Comparison of ENCODE assay signal across 24 cellular contexts in the genomic region with DNA sequence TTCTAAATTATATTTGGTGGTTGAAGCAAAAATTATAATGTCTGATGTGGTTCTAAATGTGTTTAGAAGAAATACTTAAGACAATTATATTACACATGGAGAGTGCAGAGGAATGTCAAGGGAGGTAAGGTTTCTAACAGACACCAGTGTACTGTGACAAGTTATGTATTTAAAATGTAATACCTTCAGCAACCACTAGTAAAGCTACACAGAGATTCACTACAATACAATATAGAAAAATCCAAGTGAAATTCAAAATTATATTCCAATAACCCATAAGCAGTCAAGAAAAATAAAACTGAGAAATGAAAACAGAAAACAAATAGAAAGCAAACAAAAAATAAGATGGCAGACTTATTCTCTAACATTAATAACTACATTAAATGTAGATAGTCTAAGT.
DNase-seq lines count a peak whose midpoint lies in the region; ATAC-seq, FAIRE-seq and TF ChIP-seq lines count a peak whose summit lies in the region.
"Had no signal": no experiment of that assay in that cellular context is flagged by ENCODE, and none has a peak within 500 bp of the region (broad histone marks: within the 10 kb centered on the region; RNA-seq: fewer than 3 reads in every experiment).

No MANE protein-coding gene starts in this region.

- H3K36me3 Mint-ChIP-seq in progenitor cell of endocrine pancreas (ENCODE audit: insufficient read depth): no peaks in the 10 kb centered on the region
- H3K36me3 Mint-ChIP-seq: activated naive CD8-positive, alpha-beta T cell treated with anti-CD3 and anti-CD28 coated beads, Interleukin-2, amount 10 ng/mL, durations not matched to agents 7 days and 5 days; brain; immature natural killer cell; naive thymus-derived CD4-positive, alpha-beta T cell had no signal

- RAD21 ChIA-PET in GM12878 (lab: Charles Lee; ENCODE audit: unreplicated experiment): no interaction called here

- peaks cover 17% of the 10 kb centered on the region for H3K27me3 Mint-ChIP-seq in progenitor cell of endocrine pancreas
- H3K27me3 Mint-ChIP-seq: activated naive CD8-positive, alpha-beta T cell treated with anti-CD3 and anti-CD28 coated beads, Interleukin-2, amount 10 ng/mL, durations not matched to agents 7 days and 5 days; naive thymus-derived CD4-positive, alpha-beta T cell had no signal

- TF ChIP-seq EP300 in GM12878 (IDR thresholded peaks at IDR 0.05; ENCODE audit: borderline replicate concordance in 1 of 2, control insufficient read depth in 1 of 2, low read depth in 2 of 2, low read length in 2 of 2) (no peak), ovary (IDR thresholded peaks at IDR 0.05) (no peak)

- ATAC-seq in GM21526 (IDR thresholded peaks at IDR 0.05; ENCODE audit: low FRiP score, unreplicated experiment) (peak; percentile 67), HG03442 (IDR thresholded peaks at IDR 0.05; ENCODE audit: unreplicated experiment) (peak; percentile 60), GM12878 (peak; percentile 49; the same call in 1 of the 3 replicates), heart left ventricle (no peak)
- ATAC-seq: naive thymus-derived CD4-positive, alpha-beta T cell; psoas muscle had no signal

- no peaks in the 10 kb centered on the region for H3K36me3 ChIP-seq in GM12878 (ENCODE audit: control insufficient read depth in 2 of 2, insufficient read depth in 2 of 2, low read length in 1 of 2)
- H3K36me3 ChIP-seq in MG63: no peaks in the 10 kb centered on the region
- no peaks in the 10 kb centered on the region for H3K36me3 ChIP-seq in ovary
- no peaks in the 10 kb centered on the region for H3K36me3 ChIP-seq in heart left ventricle
- H3K36me3 ChIP-seq: BLaER1, upper lobe of left lung had no signal

- peaks cover 3% of the 10 kb centered on the region for H3K9me3 Mint-ChIP-seq in progenitor cell of endocrine pancreas (ENCODE audit: low read depth)
- H3K9me3 Mint-ChIP-seq: brain had no signal

- H3K27ac ChIP-seq in GM12878 (ENCODE audit: control insufficient read depth, insufficient read depth) (no peak overlapping the region), ovary (no peak overlapping the region), heart left ventricle (no peak overlapping the region)
- H3K27ac ChIP-seq: BLaER1, epithelial cell of prostate, psoas muscle, upper lobe of left lung had no signal

- no peak overlapping the region for H2AFZ ChIP-seq in GM12878 (ENCODE audit: control insufficient read depth, low read depth, low read length)

- CTCF ChIA-PET in GM12878 (lab: Yijun Ruan, JAX): no interaction called here

- no peak overlapping the region for H3K27ac Mint-ChIP-seq in progenitor cell of endocrine pancreas
- H3K27ac Mint-ChIP-seq: activated naive CD8-positive, alpha-beta T cell treated with anti-CD3 and anti-CD28 coated beads, Interleukin-2, amount 10 ng/mL, durations not matched to agents 7 days and 5 days; immature natural killer cell; naive thymus-derived CD4-positive, alpha-beta T cell; T-helper 2 cell treated with Interferon-gamma antibody and Interleukin-4, amounts not matched to agents 5 μg/mL and 100 μg/mL, for 36 hours had no signal

- H3K4me3 ChIP-seq in GM12878 (no peak overlapping the region), MG63 (no peak overlapping the region), ovary (no peak overlapping the region), heart left ventricle (no peak overlapping the region)
- H3K4me3 ChIP-seq: BLaER1, lung, psoas muscle, upper lobe of left lung had no signal

- no peak for TF ChIP-seq POLR2A in GM12878 (IDR thresholded peaks at IDR 0.05; ENCODE audit: low read depth, low read length)
- TF ChIP-seq POLR2A in ovary (IDR thresholded peaks at IDR 0.05): no peak
- TF ChIP-seq POLR2A in heart left ventricle (IDR thresholded peaks at IDR 0.05): no peak

- no peak overlapping the region for H3K9ac ChIP-seq in GM12878 (ENCODE audit: control insufficient read depth, insufficient read depth, low read length)
- H3K9ac ChIP-seq: BLaER1 had no signal

- H3K27me3 ChIP-seq in GM12878 (replicated peaks in 1 of 2; ENCODE audit: control insufficient read depth in 2 of 2, insufficient read depth in 2 of 2, low read length in 1 of 2) (no peaks in the 10 kb centered on the region), MG63 (no peaks in the 10 kb centered on the region), ovary (no peaks in the 10 kb centered on the region), heart left ventricle (no peaks in the 10 kb centered on the region)
- H3K27me3 ChIP-seq: BLaER1, upper lobe of left lung had no signal

- no TSS peak for BruUV-seq in GM12878 (replicated peaks; lab: Mats Ljungman, UMichigan)

- in situ Hi-C loops in GM12878 (cut with MboI): no loop called here

- SMC1A ChIA-PET in GM12878 (lab: Charles Lee; ENCODE audit: uncharacterized antibody, unreplicated experiment): no interaction called here

- H3K4me1 ChIP-seq in GM12878 (ENCODE audit: control insufficient read depth, insufficient read depth, low read length) (no peaks in the 10 kb centered on the region), ovary (ENCODE audit: insufficient read depth) (no peaks in the 10 kb centered on the region), heart left ventricle (no peaks in the 10 kb centered on the region)
- H3K4me1 ChIP-seq: BLaER1, psoas muscle, upper lobe of left lung had no signal

- H3K4me1 Mint-ChIP-seq in progenitor cell of endocrine pancreas (ENCODE audit: low read depth): no peaks in the 10 kb centered on the region
- H3K4me1 Mint-ChIP-seq: activated naive CD8-positive, alpha-beta T cell treated with anti-CD3 and anti-CD28 coated beads, Interleukin-2, amount 10 ng/mL, durations not matched to agents 7 days and 5 days; brain; immature natural killer cell; naive thymus-derived CD4-positive, alpha-beta T cell had no signal

- TF ChIP-seq RAD21 in GM12878 (IDR thresholded peaks at IDR 0.05; ENCODE audit: insufficient read depth, low read depth, low read length): no peak

- DNase-seq in GM12878 (ENCODE audit: low read depth, low spot score) (no peak), progenitor cell of endocrine pancreas (ENCODE audit: low spot score, unreplicated experiment) (no peak), posterior cingulate gyrus (no peak), MG63 (no peak), ovary (no peak), heart left ventricle (no peak)
- DNase-seq: activated naive CD8-positive, alpha-beta T cell treated with anti-CD3 and anti-CD28 coated beads, Interleukin-2, amount 10 ng/mL, durations not matched to agents 7 days and 5 days; immature natural killer cell; naive thymus-derived CD4-positive, alpha-beta T cell; NCI-H1694 treated with DMSO at 0.1 percent for 48 hours; NCI-H2227 treated with DMSO at 0.1 percent for 48 hours; NK-92 treated with Interleukin-12 subunit alpha and Interleukin-12 subunit beta, amount 100 ng/mL, for 24 hours; psoas muscle; SIG-M5; stimulated activated naive CD4-positive, alpha-beta T cell treated with Interleukin-2 at 50 U/mL for 16 hours; upper lobe of left lung had no signal

- no peak overlapping the region for H3K4me3 Mint-ChIP-seq in progenitor cell of endocrine pancreas (ENCODE audit: low read depth)
- H3K4me3 Mint-ChIP-seq: activated naive CD8-positive, alpha-beta T cell treated with anti-CD3 and anti-CD28 coated beads, Interleukin-2, amount 10 ng/mL, durations not matched to agents 7 days and 5 days; brain; immature natural killer cell; naive thymus-derived CD4-positive, alpha-beta T cell; T-helper 2 cell treated with Interferon-gamma antibody and Interleukin-4, amounts not matched to agents 5 μg/mL and 100 μg/mL, for 36 hours had no signal

- FAIRE-seq in GM12878 (lab: Jason Lieb, UNC): no peak
- FAIRE-seq: GM19239 had no signal

- intact Hi-C loops in GM12878 (cut with micrococcal nuclease; ENCODE audit: unreplicated experiment) (loop anchor here (10.0 kb wide), 1 partner anchor 308 kb away; no protein-coding TSS in a partner anchor), posterior cingulate gyrus (cut with DNase I) (no loop called here), ovary (cut with DNase I) (no loop called here), heart left ventricle (cut with DNase I) (no loop called here)

- POLR2A ChIA-PET in GM12878 (lab: Charles Lee): no interaction called here

- H3K9me3 ChIP-seq in GM12878 (replicated peaks; ENCODE audit: control insufficient read depth, insufficient read depth, low read length) (no peaks in the 10 kb centered on the region), MG63 (no peaks in the 10 kb centered on the region), ovary (no peaks in the 10 kb centered on the region), heart left ventricle (no peaks in the 10 kb centered on the region)
- H3K9me3 ChIP-seq: BLaER1, psoas muscle, upper lobe of left lung had no signal

- H4K20me1 ChIP-seq in GM12878 (ENCODE audit: control insufficient read depth, insufficient read depth): no peaks in the 10 kb centered on the region
- H4K20me1 ChIP-seq: BLaER1 had no signal

- TF ChIP-seq CTCF in GM12878 (IDR thresholded peaks at IDR 0.05 in 2 of 3, conservative IDR thresholded peaks at IDR 0.05 in 1 of 3; ENCODE audit: control insufficient read depth in 2 of 3, extremely low read depth in 1 of 3, insufficient read depth in 1 of 3, low read depth in 3 of 3, low read length in 3 of 3): no peak
- peak; percentile 41 for TF ChIP-seq CTCF in progenitor cell of endocrine pancreas (IDR thresholded peaks at IDR 0.05; ENCODE audit: unreplicated experiment)
- TF ChIP-seq CTCF in ovary (IDR thresholded peaks at IDR 0.05): no peak
- TF ChIP-seq CTCF in heart left ventricle (IDR thresholded peaks at IDR 0.05): peak in 3 of 12 donors; percentile 29 to 56 (median 37)

- no peak overlapping the region for H3K4me2 ChIP-seq in GM12878 (ENCODE audit: control insufficient read depth, insufficient read depth)
- H3K4me2 ChIP-seq: BLaER1 had no signal

- no peaks in the 10 kb centered on the region for H3K79me2 ChIP-seq in GM12878 (ENCODE audit: control insufficient read depth, insufficient read depth, low read length)

TF ChIP-seq in GM12878, 131 proteins besides CTCF, POLR2A, EP300 and RAD21:
- TF ChIP-seq YBX1 (IDR thresholded peaks at IDR 0.05) (no peak), IRF4 (IDR thresholded peaks at IDR 0.05; ENCODE audit: low read depth, low read length) (no peak), CREB1 (IDR thresholded peaks at IDR 0.05; ENCODE audit: low read depth) (no peak), RELA (IDR thresholded peaks at IDR 0.05; ENCODE audit: borderline replicate concordance, partially characterized antibody) (no peak)

Comparison
In these comparisons a context has a peak if more than half of its experiments do, and no peak if none do; other contexts are left out.
1. ATAC-seq: peak in GM21526 (single experiment), HG03442 (single experiment) and GM12878 (single experiment); none in heart left ventricle (0 of 4).